In genomic region chr7:66296555-66296954, GRCh38 we compare ENCODE assay signal across 13 cellular contexts.
DNase-seq lines count a peak whose midpoint lies in the region; ATAC-seq, FAIRE-seq and TF ChIP-seq lines count a peak whose summit lies in the region.
"Had no signal": no experiment of that assay in that cellular context is flagged by ENCODE, and none has a peak within 500 bp of the region (broad histone marks: within the 10 kb centered on the region; RNA-seq: fewer than 3 reads in every experiment).

No MANE protein-coding gene starts in this region.

- CTCF ChIA-PET in HepG2 (lab: Yijun Ruan, JAX; ENCODE audit: low intra/inter-chr PET ratio, low total read pairs) (no interaction called here), Caco-2 (lab: Charles Lee) (no interaction called here)

- no peak overlapping the region for H3K4me3 Mint-ChIP-seq in Caco-2 (ENCODE audit: unreplicated experiment)
- H3K4me3 Mint-ChIP-seq: activated naive CD4-positive, alpha-beta T cell treated with anti-CD3 and anti-CD28 coated beads, Interleukin-2, amount 10 ng/mL, durations not matched to agents 7 days and 5 days; T-helper 1 cell treated with Interleukin-12 subunit alpha and Interleukin-12 subunit beta and Interleukin-4 antibody, amounts not matched to agents 30 μg/mL and 1 μg/mL, for 36 hours had no signal

- in situ Hi-C loops in HepG2 (cut with HindIII; ENCODE audit: extremely low pct_ligation_motif_present, low pct_unique_long_range_greater_than_20kb): no loop called here

- H3K27ac Mint-ChIP-seq in Caco-2 (ENCODE audit: unreplicated experiment): no peak overlapping the region
- H3K27ac Mint-ChIP-seq: activated naive CD4-positive, alpha-beta T cell treated with anti-CD3 and anti-CD28 coated beads, Interleukin-2, amount 10 ng/mL, durations not matched to agents 7 days and 5 days; T-helper 1 cell treated with Interleukin-12 subunit alpha and Interleukin-12 subunit beta and Interleukin-4 antibody, amounts not matched to agents 30 μg/mL and 1 μg/mL, for 36 hours had no signal

- H3K27me3 ChIP-seq in HepG2 (ENCODE audit: control insufficient read depth in 1 of 2, insufficient read depth in 2 of 2, low read length in 2 of 2) (no peaks in the 10 kb centered on the region), Caco-2 (replicated peaks; ENCODE audit: control insufficient read depth, insufficient read depth, low read length) (no peaks in the 10 kb centered on the region)
- H3K27me3 ChIP-seq: brain microvascular endothelial cell had no signal

- H3K36me3 Mint-ChIP-seq in Caco-2 (ENCODE audit: insufficient read depth, unreplicated experiment): peaks cover 12% of the 10 kb centered on the region

- TF ChIP-seq CTCF in choroid plexus epithelial cell (conservative IDR thresholded peaks at IDR 0.05; ENCODE audit: low read depth, low read length) (no peak), HepG2 (CRISPR knock-in tag; IDR thresholded peaks at IDR 0.05) (no peak), Caco-2 (IDR thresholded peaks at IDR 0.05; ENCODE audit: insufficient read depth in 1 of 2, low read depth in 1 of 2, low read length in 1 of 2, severe bottlenecking in 1 of 2, unreplicated experiment in 1 of 2) (no peak)

- ATAC-seq in HepG2 (no peak), GM18907 (IDR thresholded peaks at IDR 0.05; ENCODE audit: unreplicated experiment) (no peak)
- ATAC-seq: left cardiac atrium had no signal

- no peak for TF ChIP-seq EP300 in HepG2 (IDR thresholded peaks at IDR 0.05; ENCODE audit: low read depth in 2 of 2, low read length in 2 of 2)
- TF ChIP-seq EP300 in HepG2 (CRISPR knock-in tag; IDR thresholded peaks at IDR 0.05; ENCODE audit: borderline replicate concordance): no peak

- no peak for TF ChIP-seq POLR2A in HepG2 (IDR thresholded peaks at IDR 0.05; ENCODE audit: insufficient read depth in 1 of 2, low read depth in 2 of 2, low read length in 2 of 2)

- peaks cover 32% of the 10 kb centered on the region for H3K9me3 Mint-ChIP-seq in Caco-2 (ENCODE audit: unreplicated experiment)

- no peaks in the 10 kb centered on the region for H4K20me1 ChIP-seq in HepG2 (ENCODE audit: insufficient read depth, low read length)

- intact Hi-C loops in HepG2 (cut with micrococcal nuclease; ENCODE audit: unreplicated experiment): no loop called here
- intact Hi-C loops in Caco-2 (cut with micrococcal nuclease; ENCODE audit: unreplicated experiment): no loop called here

- WGBS in HepG2 (ENCODE audit: low lambda C conversion rate): 97% methylated on average over 3 of the region's 3 CpGs

- H3K4me3 ChIP-seq in choroid plexus epithelial cell (ENCODE audit: low read depth, low read length): no peak overlapping the region
- H3K4me3 ChIP-seq in HepG2 (replicated peaks in 1 of 3; ENCODE audit: insufficient read depth in 1 of 3, low read depth in 2 of 3, low read length in 3 of 3): no peak overlapping the region
- H3K4me3 ChIP-seq in Caco-2 (ENCODE audit: low read depth, low read length): no peak overlapping the region

- no peak overlapping the region for H2AFZ ChIP-seq in HepG2 (ENCODE audit: low read length)

- TF ChIP-seq RAD21 in HepG2 (CRISPR knock-in tag; IDR thresholded peaks at IDR 0.05): no peak

- FAIRE-seq in HepG2 (lab: Jason Lieb, UNC): no peak

- no peak overlapping the region for H3K27ac ChIP-seq in HepG2 (ENCODE audit: extremely low read length, insufficient read depth, low read length)
- H3K27ac ChIP-seq: brain microvascular endothelial cell had no signal

- no peak overlapping the region for H3K9ac ChIP-seq in HepG2 (ENCODE audit: insufficient read depth, low read depth, low read length)

- H3K9me3 ChIP-seq in HepG2 (ENCODE audit: low read length) (no peaks in the 10 kb centered on the region), Caco-2 (0 out of 2 replicates have a peak, but pooled peaks cover 11% of the 10 kb centered on the region)

- BruUV-seq in HepG2 (replicated peaks; lab: Mats Ljungman, UMichigan): no TSS peak
- no TSS peak for BruUV-seq in Caco-2 (replicated peaks; lab: Mats Ljungman, UMichigan)

- H3K36me3 ChIP-seq in HepG2 (replicated peaks in 1 of 2; ENCODE audit: control insufficient read depth in 1 of 2, insufficient read depth in 2 of 2, low read length in 2 of 2) (no peaks in the 10 kb centered on the region), Caco-2 (ENCODE audit: control insufficient read depth, insufficient read depth, low read length) (no peaks in the 10 kb centered on the region; the same call in 1 of the 2 replicates)
- H3K36me3 ChIP-seq: brain microvascular endothelial cell had no signal

- DNase-seq in SKM-1 treated with dmso at 0.1 percent for 144 hours (lab: John Stamatoyannopoulos, UW; ENCODE audit: unreplicated experiment) (peak; percentile 13), SKM-1 (lab: John Stamatoyannopoulos, UW; ENCODE audit: unreplicated experiment) (no peak), choroid plexus epithelial cell (ENCODE audit: low read depth) (peak; percentile 54), HepG2 (ENCODE audit: low spot score) (no peak), kidney glomerular epithelial cell (lab: John Stamatoyannopoulos, UW) (no peak), Caco-2 (no peak), cortex of kidney (lab: John Stamatoyannopoulos, UW) (no peak)
- DNase-seq: activated naive CD4-positive, alpha-beta T cell treated with anti-CD3 and anti-CD28 coated beads, Interleukin-2, amount 10 ng/mL, durations not matched to agents 7 days and 5 days; brain microvascular endothelial cell; left cardiac atrium; NCI-H2029 treated with DMSO at 0.1 percent for 48 hours had no signal

- no peak overlapping the region for H3K4me2 ChIP-seq in HepG2 (ENCODE audit: low read depth, low read length)

- POLR2A ChIA-PET in HepG2 (lab: Yijun Ruan, JAX) (no interaction called here), Caco-2 (lab: Charles Lee) (no interaction called here)

- H3K4me1 Mint-ChIP-seq in Caco-2 (ENCODE audit: low read depth, unreplicated experiment): peaks cover 5% of the 10 kb centered on the region
- H3K4me1 Mint-ChIP-seq: activated naive CD4-positive, alpha-beta T cell treated with anti-CD3 and anti-CD28 coated beads, Interleukin-2, amount 10 ng/mL, durations not matched to agents 7 days and 5 days had no signal

- H3K4me1 ChIP-seq in HepG2 (ENCODE audit: insufficient read depth, low read length) (peaks cover 17% of the 10 kb centered on the region), Caco-2 (peaks cover 7% of the 10 kb centered on the region; the same call in 1 of the 2 replicates)

- no peaks in the 10 kb centered on the region for H3K27me3 Mint-ChIP-seq in Caco-2 (ENCODE audit: insufficient read depth, unreplicated experiment)
- H3K27me3 Mint-ChIP-seq: activated naive CD4-positive, alpha-beta T cell treated with anti-CD3 and anti-CD28 coated beads, Interleukin-2, amount 10 ng/mL, durations not matched to agents 7 days and 5 days had no signal

- peaks cover 8% of the 10 kb centered on the region for H3K79me2 ChIP-seq in HepG2 (ENCODE audit: insufficient read depth, low read length)

TF ChIP-seq in HepG2, 621 proteins besides CTCF, POLR2A, EP300 and RAD21:
- TF ChIP-seq MAFF (IDR thresholded peaks at IDR 0.05; ENCODE audit: low read depth, low read length) (peak; percentile 63), MAFK (conservative IDR thresholded peaks at IDR 0.05 in 1 of 2, IDR thresholded peaks at IDR 0.05 in 1 of 2; ENCODE audit: low read length in 2 of 2) (peak; percentile 50 to 74), ZNF781 (CRISPR knock-in tag; IDR thresholded peaks at IDR 0.05; ENCODE audit: borderline replicate concordance, not compliant biosample characterization) (no peak)

Comparison
In these comparisons a context has a peak if more than half of its experiments do, and no peak if none do; other contexts are left out.
1. DNase-seq: peak in SKM-1 treated with dmso at 0.1 percent for 144 hours (single experiment) and choroid plexus epithelial cell (single experiment); none in SKM-1 (single experiment), HepG2 (single experiment), kidney glomerular epithelial cell (single experiment), Caco-2 (0 of 2) and cortex of kidney (single experiment).